ENCODE assay signal across 18 cellular contexts in genomic region chr3:128353991-128354687, GRCh38.
DNase-seq lines count a peak whose midpoint lies in the region; ATAC-seq and TF ChIP-seq lines count a peak whose summit lies in the region.
"Had no signal": no experiment of that assay in that cellular context is flagged by ENCODE, and none has a peak within 500 bp of the region (broad histone marks: within the 10 kb centered on the region; RNA-seq: fewer than 3 reads in every experiment).

No MANE protein-coding gene starts in this region.

- TF ChIP-seq EP300 in upper lobe of left lung (IDR thresholded peaks at IDR 0.05), result no peak

- H3K4me1 ChIP-seq in endodermal cell (ENCODE audit: control insufficient read depth, insufficient read depth, low read length) (no peaks in the 10 kb centered on the region), mesodermal cell (ENCODE audit: control insufficient read depth, insufficient read depth, low read length, poor library complexity, severe bottlenecking) (peaks cover 9% of the 10 kb centered on the region), upper lobe of left lung (peaks cover 11 to 24% (median 19%) of the 10 kb centered on the region in 4 donors), ascending aorta (no peaks in the 10 kb centered on the region)
- H3K4me1 ChIP-seq in effector memory CD4-positive, alpha-beta T cell (ENCODE audit: control insufficient read depth, insufficient read depth, low read length, poor library complexity, severe bottlenecking), result no peaks in the 10 kb centered on the region

- no peaks in the 10 kb centered on the region for H3K9me3 Mint-ChIP-seq in endodermal cell
- H3K9me3 Mint-ChIP-seq: IgD-negative memory B cell had no signal

- TF ChIP-seq CTCF in endodermal cell (conservative IDR thresholded peaks at IDR 0.05), result no peak
- no peak for TF ChIP-seq CTCF in upper lobe of left lung (IDR thresholded peaks at IDR 0.05)
- no peak for TF ChIP-seq CTCF in ascending aorta (IDR thresholded peaks at IDR 0.05)

- H3K9me3 ChIP-seq in endodermal cell (ENCODE audit: control insufficient read depth, low read length), result no peaks in the 10 kb centered on the region
- H3K9me3 ChIP-seq in mesodermal cell (ENCODE audit: control insufficient read depth, low read length), result no peaks in the 10 kb centered on the region
- H3K9me3 ChIP-seq in upper lobe of left lung, result no peaks in the 10 kb centered on the region
- H3K9me3 ChIP-seq in ascending aorta, result no peaks in the 10 kb centered on the region
- no peaks in the 10 kb centered on the region for H3K9me3 ChIP-seq in effector memory CD4-positive, alpha-beta T cell (ENCODE audit: control insufficient read depth, low read length)

- DNase-seq in SW480 (ENCODE audit: low spot score), result peak; percentile 19
- no peak for DNase-seq in endodermal cell
- DNase-seq in upper lobe of left lung, result no peak
- DNase-seq in ascending aorta (ENCODE audit: low spot score in 2 of 2), result no peak
- DNase-seq in NCI-H2081 (lab: John Stamatoyannopoulos, UW), result no peak
- no peak for DNase-seq in effector memory CD4-positive, alpha-beta T cell
- DNase-seq: activated CD8-positive, alpha-beta memory T cell treated with anti-CD3 and anti-CD28 coated beads, Interleukin-2, amount 50 U/mL, for 4 hours; activated naive CD4-positive, alpha-beta T cell treated with Interleukin-2 at 50 U/mL for 16 hours; mammary epithelial cell; MV-4-11; NCI-H2081 treated with DMSO at 0.1 percent for 48 hours; NCI-H524; OCI-M1; right cardiac atrium; T1000 had no signal

- H3K36me3 ChIP-seq in endodermal cell (ENCODE audit: control insufficient read depth, insufficient read depth, low read length), result no peaks in the 10 kb centered on the region
- H3K36me3 ChIP-seq in mesodermal cell (ENCODE audit: control insufficient read depth, insufficient read depth, low read length), result peaks cover 5% of the 10 kb centered on the region
- peaks cover 0 to 10% (median 3%) of the 10 kb centered on the region in 4 donors for H3K36me3 ChIP-seq in upper lobe of left lung
- peaks cover 0 to 12% of the 10 kb centered on the region in 2 donors for H3K36me3 ChIP-seq in ascending aorta
- H3K36me3 ChIP-seq in effector memory CD4-positive, alpha-beta T cell (ENCODE audit: control insufficient read depth, insufficient read depth, low read length), result peaks cover 6% of the 10 kb centered on the region

- no peak overlapping the region for H3K9ac ChIP-seq in endodermal cell (ENCODE audit: extremely low read depth, low read length, poor library complexity, severe bottlenecking)

- no peaks in the 10 kb centered on the region for H3K27me3 ChIP-seq in endodermal cell (ENCODE audit: control insufficient read depth, insufficient read depth, low read length, poor library complexity, severe bottlenecking)
- H3K27me3 ChIP-seq in upper lobe of left lung, result no peaks in the 10 kb centered on the region
- H3K27me3 ChIP-seq in ascending aorta, result no peaks in the 10 kb centered on the region
- H3K27me3 ChIP-seq in effector memory CD4-positive, alpha-beta T cell (replicated peaks; ENCODE audit: control insufficient read depth, insufficient read depth, low read length, poor library complexity, severe bottlenecking), result no peaks in the 10 kb centered on the region

- H3K4me3 Mint-ChIP-seq in endodermal cell, result no peak overlapping the region
- H3K4me3 Mint-ChIP-seq: IgD-negative memory B cell had no signal

- H3K27ac ChIP-seq in endodermal cell (ENCODE audit: low read depth, low read length) (no peak overlapping the region), mesodermal cell (ENCODE audit: low read depth, low read length, severe bottlenecking) (peak overlapping the region; percentile 79), upper lobe of left lung (peak overlapping the region in 3 of 4 donors; percentile 24 to 58 (median 40)), ascending aorta (no peak overlapping the region)
- H3K27ac ChIP-seq in effector memory CD4-positive, alpha-beta T cell (ENCODE audit: insufficient read depth, low read length, poor library complexity, severe bottlenecking), result no peak overlapping the region
- H3K27ac ChIP-seq: C4-2B had no signal

- WGBS in endodermal cell (ENCODE audit: insufficient coverage in 1 of 2, insufficient read length in 1 of 2), 2 experiments, result 85 to 93% methylated on average over 9 to 10 of the region's 10 CpGs
- 90 to 92% methylated on average over 8 to 9 of the region's 10 CpGs for WGBS in mesodermal cell (ENCODE audit: insufficient coverage in 2 of 2), 2 experiments
- 60 to 68% methylated on average over 10 of the region's 10 CpGs for WGBS in upper lobe of left lung, 2 donors

- no peak for TF ChIP-seq POLR2A in upper lobe of left lung (IDR thresholded peaks at IDR 0.05)

- H3K36me3 Mint-ChIP-seq in endodermal cell (ENCODE audit: low read depth), result peaks cover 2% of the 10 kb centered on the region

- peaks cover 4% of the 10 kb centered on the region for H3K4me1 Mint-ChIP-seq in endodermal cell

- ATAC-seq in upper lobe of left lung (ENCODE audit: low FRiP score in 2 of 2), result no peak

- intact Hi-C loops in ascending aorta (cut with DNase I), result no loop called here

- no peaks in the 10 kb centered on the region for H3K27me3 Mint-ChIP-seq in endodermal cell (ENCODE audit: insufficient read depth)
- H3K27me3 Mint-ChIP-seq: IgD-negative memory B cell had no signal

- H3K27ac Mint-ChIP-seq in endodermal cell, result peak overlapping the region; percentile 37

- H3K4me3 ChIP-seq in endodermal cell (ENCODE audit: low read length) (no peak overlapping the region), mesodermal cell (ENCODE audit: extremely low read depth, insufficient read depth, low read length, poor library complexity, severe bottlenecking) (no peak overlapping the region), upper lobe of left lung (no peak overlapping the region), ascending aorta (no peak overlapping the region)
- H3K4me3 ChIP-seq in effector memory CD4-positive, alpha-beta T cell (ENCODE audit: insufficient read depth, low read depth, low read length, poor library complexity, severe bottlenecking), result no peak overlapping the region

Comparison
In these comparisons a context has a peak if more than half of its experiments do, and no peak if none do; other contexts are left out.
1. H3K27ac ChIP-seq: peak in mesodermal cell (single experiment) and upper lobe of left lung (3 of 4); none in endodermal cell (single experiment), ascending aorta (0 of 2) and effector memory CD4-positive, alpha-beta T cell (single experiment).